In genomic region chr1:21290546-21290944, GRCh38 we compare ENCODE assay signal across 8 cellular contexts. TPM values are rescaled to one million over a fixed set of nuclear protein-coding genes. Genes with fewer than 3 reads are reported as not detected.
DNase-seq lines count a peak whose midpoint lies in the region; ATAC-seq and TF ChIP-seq lines count a peak whose summit lies in the region.

No MANE protein-coding gene starts in this region.

- H3K36me3 Mint-ChIP-seq in natural killer cell: no peaks in the 10 kb centered on the region

- H3K36me3 ChIP-seq in MG63: no peaks in the 10 kb centered on the region

- H3K4me3 ChIP-seq in MG63 (peak overlapping the region; percentile 46), cardiac fibroblast (replicated peaks in 1 of 2; ENCODE audit: low read depth in 2 of 2, low read length in 2 of 2) (peak overlapping the region; percentile 51 to 78)

- no peak for ATAC-seq in natural killer cell
- ATAC-seq in GM18867 (IDR thresholded peaks at IDR 0.05; ENCODE audit: unreplicated experiment): no peak

- H3K27ac Mint-ChIP-seq in natural killer cell: peak overlapping the region; percentile 23 to 77

- H3K27me3 ChIP-seq in MG63: no peaks in the 10 kb centered on the region

- DNase-seq in ELR (ENCODE audit: low read depth) (peak; percentile 21), MG63 (no peak), cardiac fibroblast (ENCODE audit: low read depth in 2 of 2) (no peak), natural killer cell (no peak), NCI-H128 (lab: John Stamatoyannopoulos, UW; ENCODE audit: unreplicated experiment) (no peak), nucleus accumbens (lab: John Stamatoyannopoulos, UW) (no peak), NCI-H2196 treated with DMSO at 0.1 percent for 48 hours (lab: John Stamatoyannopoulos, UW; ENCODE audit: unreplicated experiment) (no peak)

- H3K27me3 Mint-ChIP-seq in natural killer cell (ENCODE audit: low read depth in 2 of 2): peaks cover 5 to 8% of the 10 kb centered on the region in 2 donors

- peak overlapping the region; percentile 79 for H3K4me3 Mint-ChIP-seq in natural killer cell

- intact Hi-C loops in natural killer cell (cut with micrococcal nuclease): no loop called here

- H3K9me3 ChIP-seq in MG63: no peaks in the 10 kb centered on the region

- H3K4me1 Mint-ChIP-seq in natural killer cell: peaks cover 43 to 60% of the 10 kb centered on the region in 2 donors

- no peaks in the 10 kb centered on the region for H3K9me3 Mint-ChIP-seq in natural killer cell

- no peak for TF ChIP-seq CTCF in cardiac fibroblast (IDR thresholded peaks at IDR 0.05; ENCODE audit: low read depth, low read length)
- no peak for TF ChIP-seq CTCF in natural killer cell (IDR thresholded peaks at IDR 0.05)

RNA-seq across cellular contexts. Expression of gene ECE1, which starts 0.3 kb away (rescaled TPM):
- 10.5 and 11.4 TPM in 2 replicates for total RNA-seq in MG63 (2014; rRNA removed; shearing (Covaris generic); ENCODE audit: low replicate concordance)
- 10 to 100 TPM; 47.2 to 70.1 (median 50.7) TPM for total RNA-seq in natural killer cell
